Comparison of ENCODE assay signal across 27 cellular contexts in genomic region chr5:168413596-168413995, GRCh38.
"Had no signal": no experiment of that assay in that cellular context is flagged by ENCODE, and none has a peak within 500 bp of the region (broad histone marks: within the 10 kb centered on the region; RNA-seq: fewer than 3 reads in every experiment).

No MANE protein-coding gene starts in this region.

- H3K4me3 Mint-ChIP-seq: activated B cell treated with CpG ODN at 0.5 μM for 24 hours; activated CD8-positive, alpha-beta T cell treated with anti-CD3 and anti-CD28 coated beads for 36 hours; activated naive CD8-positive, alpha-beta T cell; activated T-cell treated with anti-CD3 and anti-CD28 coated beads, Interleukin-2, amount 50 U/mL, for 4 hours; activated T-helper 17 cell treated with anti-CD3 and anti-CD28 coated beads, Interleukin-2, amount 50 U/mL, for 72 hours; effector memory CD8-positive, alpha-beta T cell had no signal

- H3K4me3 ChIP-seq: ascending aorta, body of pancreas, esophagus squamous epithelium, heart left ventricle had no signal

- H3K36me3 Mint-ChIP-seq: activated naive CD8-positive, alpha-beta T cell had no signal

- H3K9me3 ChIP-seq: ascending aorta, body of pancreas, esophagus squamous epithelium, heart left ventricle had no signal

- DNase-seq: activated B cell treated with CpG ODN at 0.5 μM for 24 hours; activated CD4-positive, alpha-beta T cell treated with anti-CD3 and anti-CD28 coated beads for 48 hours; activated CD4-positive, alpha-beta T cell treated with anti-CD3 and anti-CD28 coated beads, Interleukin-2, amount 50 U/mL, for 1 hour; activated CD4-positive, alpha-beta T cell treated with anti-CD3 and anti-CD28 coated beads, Interleukin-2, amount 50 U/mL, for 48 hours; activated CD8-positive, alpha-beta memory T cell treated with anti-CD3 and anti-CD28 coated beads for 24 hours; activated CD8-positive, alpha-beta T cell treated with anti-CD3 and anti-CD28 coated beads for 36 hours; activated effector memory CD4-positive, alpha-beta T cell treated with Interleukin-2 at 50 U/mL for 16 hours; activated gamma-delta T cell treated with Interleukin-2 at 50 U/mL for 16 hours; activated naive CD4-positive, alpha-beta T cell treated with anti-CD3 and anti-CD28 coated beads, Interleukin-2, amount 50 U/mL, for 16 hours; activated naive CD4-positive, alpha-beta T cell treated with Interleukin-2 at 50 U/mL for 16 hours; activated T-cell treated with anti-CD3 and anti-CD28 coated beads, Interleukin-2, amount 50 U/mL, for 4 hours; body of pancreas; caudate nucleus; cortex of kidney; dermis blood vessel endothelial cell; effector CD4-positive, alpha-beta T cell; effector memory CD8-positive, alpha-beta T cell; esophagus squamous epithelium; foreskin fibroblast; glutamatergic neuron; heart left ventricle; T-helper 2 cell; WERI-Rb-1 had no signal

- H3K27me3 ChIP-seq: ascending aorta, body of pancreas, esophagus squamous epithelium, heart left ventricle had no signal

- H3K27ac ChIP-seq: ascending aorta, body of pancreas, esophagus squamous epithelium, heart left ventricle, WERI-Rb-1 had no signal

- H3K4me1 ChIP-seq: ascending aorta, body of pancreas, esophagus squamous epithelium had no signal

- H3K36me3 ChIP-seq: ascending aorta, heart left ventricle had no signal

- H3K27me3 Mint-ChIP-seq: activated B cell treated with CpG ODN at 0.5 μM for 24 hours; activated naive CD8-positive, alpha-beta T cell; effector memory CD8-positive, alpha-beta T cell had no signal

- H3K9me3 Mint-ChIP-seq: activated B cell treated with CpG ODN at 0.5 μM for 24 hours; activated CD8-positive, alpha-beta T cell treated with anti-CD3 and anti-CD28 coated beads for 36 hours; activated T-cell treated with anti-CD3 and anti-CD28 coated beads, Interleukin-2, amount 50 U/mL, for 4 hours; activated T-helper 17 cell treated with anti-CD3 and anti-CD28 coated beads, Interleukin-2, amount 50 U/mL, for 72 hours; effector memory CD8-positive, alpha-beta T cell had no signal

- H3K27ac Mint-ChIP-seq: activated B cell treated with CpG ODN at 0.5 μM for 24 hours; activated CD8-positive, alpha-beta T cell treated with anti-CD3 and anti-CD28 coated beads for 36 hours; activated naive CD8-positive, alpha-beta T cell; activated T-helper 17 cell treated with anti-CD3 and anti-CD28 coated beads, Interleukin-2, amount 50 U/mL, for 72 hours; effector memory CD8-positive, alpha-beta T cell had no signal

- ATAC-seq: activated CD4-positive, CD25-positive, alpha-beta regulatory T cell treated with anti-CD3 and anti-CD28 coated beads, Interleukin-2, amount 50 U/mL, for 24 hours; activated CD8-positive, alpha-beta T cell treated with anti-CD3 and anti-CD28 coated beads for 36 hours; activated T-cell treated with anti-CD3 and anti-CD28 coated beads, Interleukin-2, amount 50 U/mL, for 4 hours; activated T-helper 17 cell treated with anti-CD3 and anti-CD28 coated beads, Interleukin-2, amount 50 U/mL, for 72 hours; body of pancreas; effector memory CD8-positive, alpha-beta T cell; heart left ventricle had no signal

- H3K4me1 Mint-ChIP-seq: activated B cell treated with CpG ODN at 0.5 μM for 24 hours had no signal
